Comparison of ENCODE assay signal across 7 cellular contexts in the genomic region with DNA sequence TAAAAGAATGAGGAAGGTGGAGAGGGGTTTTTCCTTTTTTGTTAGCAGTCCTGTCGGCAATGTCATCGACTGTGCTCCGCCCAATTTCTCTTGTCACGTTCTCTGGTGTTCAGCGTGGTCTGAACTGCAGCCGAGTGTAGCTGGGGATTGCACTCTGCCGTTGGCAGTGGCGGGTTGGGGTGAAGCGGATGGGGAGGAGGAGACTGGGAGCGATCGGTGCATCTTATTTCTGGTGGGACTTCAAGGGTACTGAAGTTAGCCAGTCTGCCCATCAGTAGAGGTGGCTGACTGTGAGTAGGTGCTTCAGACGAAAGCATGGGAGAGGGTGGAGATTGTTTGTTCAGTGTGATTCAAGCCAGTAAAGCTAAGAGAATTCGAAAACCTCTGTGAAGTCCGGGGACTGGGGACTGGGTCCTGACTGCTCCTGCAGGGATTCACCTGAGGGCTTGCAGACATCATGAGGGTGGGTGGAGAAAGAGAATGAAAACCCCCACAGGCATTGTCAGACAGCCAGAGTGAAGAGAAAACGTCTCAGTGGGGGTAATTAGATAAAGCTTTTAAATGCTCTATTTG. TPM values are rescaled to one million over a fixed set of nuclear protein-coding genes. Genes with fewer than 3 reads are reported as not detected.
DNase-seq lines count a peak whose midpoint lies in the region; ATAC-seq lines count a peak whose summit lies in the region.

No MANE protein-coding gene starts in this region.

- H3K9ac ChIP-seq in subcutaneous abdominal adipose tissue (ENCODE audit: low read length in 5 of 5): no peak overlapping the region

- H3K9me3 ChIP-seq in subcutaneous abdominal adipose tissue (ENCODE audit: control insufficient read depth in 5 of 5, low read length in 5 of 5): no peaks in the 10 kb centered on the region

- H3K9me3 Mint-ChIP-seq in activated T-helper 2 cell treated with anti-CD3 and anti-CD28 coated beads, Interferon-gamma antibody, Interleukin-2, Interleukin-4, amounts not matched to agents 10 μg/mL and 5 μg/mL and 100 μg/mL, durations not matched to agents 14 hours and 24 hours and 36 hours: no peaks in the 10 kb centered on the region

- H3K4me1 ChIP-seq in subcutaneous abdominal adipose tissue (ENCODE audit: control insufficient read depth in 5 of 5, insufficient read depth in 5 of 5, low read length in 5 of 5): peaks cover 8 to 68% (median 60%) of the 10 kb centered on the region in 5 donors

- H3K36me3 Mint-ChIP-seq in activated T-helper 2 cell treated with anti-CD3 and anti-CD28 coated beads, Interferon-gamma antibody, Interleukin-2, Interleukin-4, amounts not matched to agents 10 μg/mL and 5 μg/mL and 100 μg/mL, durations not matched to agents 14 hours and 24 hours and 36 hours (ENCODE audit: low read depth): peaks cover 22% of the 10 kb centered on the region

- peak overlapping the region; percentile 68 for H3K27ac ChIP-seq in subcutaneous abdominal adipose tissue (ENCODE audit: low read depth, low read length)

- no peaks in the 10 kb centered on the region for H3K27me3 ChIP-seq in subcutaneous abdominal adipose tissue (ENCODE audit: control insufficient read depth in 5 of 5, insufficient read depth in 4 of 5, low read length in 5 of 5)

- intact Hi-C loops in activated T-helper 2 cell treated with anti-CD3 and anti-CD28 coated beads, Interferon-gamma antibody, Interleukin-2, Interleukin-4, amounts not matched to agents 10 μg/mL and 5 μg/mL and 100 μg/mL, durations not matched to agents 14 hours and 24 hours and 36 hours (cut with micrococcal nuclease): no loop called here

- H3K4me1 Mint-ChIP-seq in activated T-helper 2 cell treated with anti-CD3 and anti-CD28 coated beads, Interferon-gamma antibody, Interleukin-2, Interleukin-4, amounts not matched to agents 10 μg/mL and 5 μg/mL and 100 μg/mL, durations not matched to agents 14 hours and 24 hours and 36 hours (ENCODE audit: low read depth): peaks cover 65% of the 10 kb centered on the region

- H3K4me3 ChIP-seq in subcutaneous abdominal adipose tissue (ENCODE audit: low read depth in 1 of 5, low read length in 5 of 5): no peak overlapping the region

- no peaks in the 10 kb centered on the region for H3K36me3 ChIP-seq in subcutaneous abdominal adipose tissue (ENCODE audit: control insufficient read depth in 5 of 5, insufficient read depth in 5 of 5, low read length in 5 of 5)

- H3K4me3 Mint-ChIP-seq in activated T-helper 2 cell treated with anti-CD3 and anti-CD28 coated beads, Interferon-gamma antibody, Interleukin-2, Interleukin-4, amounts not matched to agents 10 μg/mL and 5 μg/mL and 100 μg/mL, durations not matched to agents 14 hours and 24 hours and 36 hours (ENCODE audit: low read depth): peak overlapping the region; percentile 54

- ATAC-seq in GM21381 (IDR thresholded peaks at IDR 0.05; ENCODE audit: unreplicated experiment) (peak; percentile 41), HG02981 (IDR thresholded peaks at IDR 0.05; ENCODE audit: unreplicated experiment) (no peak)

- no peaks in the 10 kb centered on the region for H3K27me3 Mint-ChIP-seq in activated T-helper 2 cell treated with anti-CD3 and anti-CD28 coated beads, Interferon-gamma antibody, Interleukin-2, Interleukin-4, amounts not matched to agents 10 μg/mL and 5 μg/mL and 100 μg/mL, durations not matched to agents 14 hours and 24 hours and 36 hours (ENCODE audit: low read depth)

- peak overlapping the region; percentile 8 for H3K27ac Mint-ChIP-seq in activated T-helper 2 cell treated with anti-CD3 and anti-CD28 coated beads, Interferon-gamma antibody, Interleukin-2, Interleukin-4, amounts not matched to agents 10 μg/mL and 5 μg/mL and 100 μg/mL, durations not matched to agents 14 hours and 24 hours and 36 hours

- DNase-seq in NCI-H2227 treated with DMSO at 0.1 percent for 48 hours (lab: John Stamatoyannopoulos, UW) (peak; percentile 9), kidney glomerular epithelial cell (lab: John Stamatoyannopoulos, UW) (peak; percentile 17), cerebellum (ENCODE audit: low spot score) (no peak)
- DNase-seq in activated T-helper 2 cell treated with anti-CD3 and anti-CD28 coated beads, Interferon-gamma antibody, Interleukin-2, Interleukin-4, amounts not matched to agents 10 μg/mL and 5 μg/mL and 100 μg/mL, durations not matched to agents 14 hours and 24 hours and 36 hours (ENCODE audit: low spot score): peak; percentile 19

RNA-seq across cellular contexts. Expression of a gene that starts 5.1 kb away (rescaled TPM):
- 23.1 and 23.6 TPM in 2 replicates for total RNA-seq in activated T-helper 2 cell treated with anti-CD3 and anti-CD28 coated beads, Interferon-gamma antibody, Interleukin-2, Interleukin-4, amounts not matched to agents 10 μg/mL and 5 μg/mL and 100 μg/mL, durations not matched to agents 14 hours and 24 hours and 36 hours
- 7.6 TPM for total RNA-seq in cerebellum
